ENCODE assay signal across 22 cellular contexts in the genomic region with DNA sequence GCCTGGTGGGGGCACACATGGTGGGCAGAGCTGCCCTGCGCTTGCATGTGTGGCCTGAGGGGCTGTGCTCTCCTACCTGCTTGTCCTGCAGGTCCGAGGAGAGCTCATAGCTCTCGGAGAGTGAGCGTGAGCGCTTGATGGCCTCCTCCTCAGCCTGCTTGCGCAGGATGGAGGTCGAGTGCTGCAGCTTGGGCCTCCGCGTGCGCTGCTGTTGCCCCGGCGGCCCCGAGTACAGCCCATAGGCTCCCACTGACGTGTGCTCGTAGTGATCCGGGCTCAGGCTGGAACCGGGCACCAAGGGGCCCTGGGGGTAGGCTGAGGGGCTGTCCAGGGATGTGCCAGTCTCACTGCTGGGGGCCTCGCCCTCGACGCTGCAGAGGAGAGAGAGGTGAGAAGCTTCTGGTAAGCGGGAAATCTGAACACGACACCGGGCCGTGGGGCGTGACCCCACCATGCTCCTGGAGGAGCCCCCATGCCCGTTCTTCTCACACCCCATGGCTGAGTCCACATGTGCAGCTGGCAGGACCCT.
"Had no signal": no experiment of that assay in that cellular context is flagged by ENCODE, and none has a peak within 500 bp of the region (broad histone marks: within the 10 kb centered on the region; RNA-seq: fewer than 3 reads in every experiment).

No MANE protein-coding gene starts in this region.

- H3K4me1 ChIP-seq: pancreas had no signal

- H3K27ac Mint-ChIP-seq: natural killer cell had no signal

- DNase-seq: effector CD8-positive, alpha-beta T cell; erythroblast; esophagus squamous epithelium; foreskin melanocyte; glutamatergic neuron; heart right ventricle; hippocampal formation; left cardiac atrium; left lung; lower lobe of right lung; natural killer cell; pancreas; small intestine; stimulated activated CD4-positive, alpha-beta T cell treated with anti-CD3 and anti-CD28 coated beads, Interleukin-15, amount 100 ng/mL, for 24 hours; stimulated activated CD4-positive, alpha-beta T cell treated with anti-CD3 and anti-CD28 coated beads, Interleukin-2, amount 100 ng/mL, for 48 hours; stimulated activated naive CD4-positive, alpha-beta T cell treated with Interleukin-2 at 50 U/mL for 16 hours; transverse colon; upper lobe of right lung; uterus had no signal

- H3K9me3 Mint-ChIP-seq: natural killer cell had no signal

- H3K36me3 ChIP-seq: transverse colon, uterus had no signal

- H3K9me3 ChIP-seq: esophagus squamous epithelium, heart right ventricle, left lung, lower lobe of right lung, neutrophil, pancreas, right lobe of liver, suprapubic skin, transverse colon, upper lobe of right lung, uterus had no signal

- H3K27me3 ChIP-seq: esophagus squamous epithelium, heart right ventricle, left lung, neutrophil, pancreas, right lobe of liver, suprapubic skin, transverse colon, upper lobe of right lung, uterus had no signal

- H3K27ac ChIP-seq: esophagus squamous epithelium, left lung, lower lobe of right lung, neutrophil, pancreas, right lobe of liver, suprapubic skin, transverse colon, upper lobe of right lung, uterus had no signal

- H3K4me3 Mint-ChIP-seq: natural killer cell had no signal

- ATAC-seq: heart right ventricle, left cardiac atrium, left lung, lower lobe of right lung, natural killer cell, pancreas, right lobe of liver, upper lobe of right lung had no signal

- H3K4me3 ChIP-seq: esophagus squamous epithelium, heart right ventricle, left lung, lower lobe of right lung, pancreas, right lobe of liver, suprapubic skin, transverse colon, upper lobe of right lung, uterus had no signal
